In genomic region chr12:117035287-117035686, GRCh38 we compare ENCODE assay signal across 1 cellular context.
TF ChIP-seq lines count a peak whose summit lies in the region.

No MANE protein-coding gene starts in this region.

TF ChIP-seq in HepG2, 621 proteins besides CTCF, POLR2A, EP300 and RAD21 (continued from another document):
- TF ChIP-seq TFDP1 (CRISPR knock-in tag; IDR thresholded peaks at IDR 0.05; ENCODE audit: borderline replicate concordance) (no peak), ATM (IDR thresholded peaks at IDR 0.05; ENCODE audit: borderline replicate concordance) (no peak), HNRNPLL (IDR thresholded peaks at IDR 0.05; ENCODE audit: low read depth, low read length, poor library complexity, severe bottlenecking) (no peak), ZBTB39 (CRISPR knock-in tag; IDR thresholded peaks at IDR 0.05) (no peak), CREB3 (CRISPR knock-in tag; IDR thresholded peaks at IDR 0.05) (no peak), FOXC1 (CRISPR knock-in tag; IDR thresholded peaks at IDR 0.05; ENCODE audit: borderline replicate concordance) (no peak), IRF2 (CRISPR knock-in tag; IDR thresholded peaks at IDR 0.05) (no peak), GPN1 (CRISPR knock-in tag; IDR thresholded peaks at IDR 0.05; ENCODE audit: borderline replicate concordance) (no peak), ATF5 (CRISPR knock-in tag; IDR thresholded peaks at IDR 0.05; ENCODE audit: low read depth) (no peak), LBX2 (CRISPR knock-in tag; IDR thresholded peaks at IDR 0.05; ENCODE audit: borderline replicate concordance) (no peak), ZNF704 (CRISPR knock-in tag; IDR thresholded peaks at IDR 0.05; ENCODE audit: borderline replicate concordance) (no peak)
